24 cellular contexts compared by ENCODE assay signal in the genomic region with DNA sequence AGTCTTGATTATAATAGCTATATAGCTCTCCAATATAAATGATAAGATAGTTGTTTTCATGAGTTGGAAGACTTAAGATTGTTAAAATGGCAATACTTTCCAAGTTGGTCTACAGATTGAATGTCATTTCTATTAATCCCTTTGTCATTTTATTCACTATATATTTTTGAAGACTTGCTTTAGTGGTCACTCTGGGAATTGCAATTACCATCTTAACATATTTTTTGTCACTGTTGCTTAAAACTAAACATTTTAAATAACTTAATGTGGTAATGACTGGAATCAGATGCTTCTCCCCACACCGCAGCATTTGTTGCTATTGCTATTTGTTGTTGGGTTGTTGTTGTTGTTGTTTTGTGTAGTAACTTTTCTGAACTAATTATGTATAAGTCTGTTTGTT.
DNase-seq lines count a peak whose midpoint lies in the region; ATAC-seq, FAIRE-seq and TF ChIP-seq lines count a peak whose summit lies in the region.
"Had no signal": no experiment of that assay in that cellular context is flagged by ENCODE, and none has a peak within 500 bp of the region (broad histone marks: within the 10 kb centered on the region; RNA-seq: fewer than 3 reads in every experiment).

No MANE protein-coding gene starts in this region.

- H3K27ac Mint-ChIP-seq in HFFc6 (no peak overlapping the region), astrocyte (ENCODE audit: unreplicated experiment) (peak overlapping the region; percentile 66), mesothelial cell of epicardium (no peak overlapping the region)
- H3K27ac Mint-ChIP-seq: activated CD4-positive, alpha-beta T cell treated with anti-CD3 and anti-CD28 coated beads for 36 hours; activated naive CD4-positive, alpha-beta T cell treated with anti-CD3 and anti-CD28 coated beads, Interleukin-2, amount 10 ng/mL, durations not matched to agents 7 days and 5 days; activated T-cell treated with anti-CD3 and anti-CD28 coated beads, Interleukin-2, amount 50 U/mL, for 72 hours; CD4-positive, alpha-beta memory T cell; naive B cell had no signal

- no peak for ATAC-seq in HG03108 (IDR thresholded peaks at IDR 0.05; ENCODE audit: unreplicated experiment)
- ATAC-seq: activated CD4-positive, alpha-beta T cell treated with anti-CD3 and anti-CD28 coated beads for 36 hours; activated T-cell treated with anti-CD3 and anti-CD28 coated beads, Interleukin-2, amount 50 U/mL, for 72 hours; esophagus mucosa; right cardiac atrium had no signal

- no peaks in the 10 kb centered on the region for H3K79me2 ChIP-seq in astrocyte (ENCODE audit: insufficient read depth, low read length)

- intact Hi-C loops in posterior cingulate gyrus (cut with DNase I): no loop called here

- FAIRE-seq in astrocyte (lab: Jason Lieb, UNC): no peak

- no peaks in the 10 kb centered on the region for H3K4me1 ChIP-seq in astrocyte (ENCODE audit: insufficient read depth, low read length)
- H3K4me1 ChIP-seq: HAP-1, upper lobe of left lung had no signal

- H3K4me3 ChIP-seq in AG04450 (ENCODE audit: low read depth, low read length) (no peak overlapping the region), astrocyte (ENCODE audit: insufficient read depth, low read depth, low read length) (no peak overlapping the region)
- H3K4me3 ChIP-seq: HAP-1, upper lobe of left lung had no signal

- no peak overlapping the region for H3K27ac ChIP-seq in AG04450 (ENCODE audit: low read depth, low read length)
- no peak overlapping the region for H3K27ac ChIP-seq in astrocyte (ENCODE audit: low read depth, low read length)
- H3K27ac ChIP-seq: upper lobe of left lung had no signal

- peaks cover 39% of the 10 kb centered on the region for H3K9me3 Mint-ChIP-seq in HFFc6
- no peaks in the 10 kb centered on the region for H3K9me3 Mint-ChIP-seq in astrocyte (ENCODE audit: unreplicated experiment)
- peaks cover 61% of the 10 kb centered on the region for H3K9me3 Mint-ChIP-seq in mesothelial cell of epicardium

- H3K36me3 Mint-ChIP-seq in HFFc6 (ENCODE audit: low read depth): no peaks in the 10 kb centered on the region
- H3K36me3 Mint-ChIP-seq in astrocyte (ENCODE audit: low read depth, unreplicated experiment): no peaks in the 10 kb centered on the region
- H3K36me3 Mint-ChIP-seq in mesothelial cell of epicardium: no peaks in the 10 kb centered on the region
- H3K36me3 Mint-ChIP-seq: activated naive CD4-positive, alpha-beta T cell treated with anti-CD3 and anti-CD28 coated beads, Interleukin-2, amount 10 ng/mL, durations not matched to agents 7 days and 5 days; CD4-positive, alpha-beta memory T cell had no signal

- POLR2A ChIA-PET in AG04450 (lab: Yijun Ruan, JAX): no interaction called here

- no peak overlapping the region for H3K9ac ChIP-seq in astrocyte (ENCODE audit: low read length)

- H3K4me1 Mint-ChIP-seq in HFFc6 (ENCODE audit: low read depth) (no peaks in the 10 kb centered on the region), astrocyte (ENCODE audit: low read depth, unreplicated experiment) (peaks cover 2% of the 10 kb centered on the region), mesothelial cell of epicardium (no peaks in the 10 kb centered on the region)
- H3K4me1 Mint-ChIP-seq: activated CD4-positive, alpha-beta T cell treated with anti-CD3 and anti-CD28 coated beads for 36 hours; activated naive CD4-positive, alpha-beta T cell treated with anti-CD3 and anti-CD28 coated beads, Interleukin-2, amount 10 ng/mL, durations not matched to agents 7 days and 5 days; CD4-positive, alpha-beta memory T cell; central memory CD8-positive, alpha-beta T cell had no signal

- TF ChIP-seq CTCF in AG04450 (IDR thresholded peaks at IDR 0.05; ENCODE audit: low read depth, low read length): peak; percentile 30
- peak; percentile 64 for TF ChIP-seq CTCF in HFFc6 (IDR thresholded peaks at IDR 0.05)
- no peak for TF ChIP-seq CTCF in astrocyte (IDR thresholded peaks at IDR 0.05; ENCODE audit: insufficient read depth, low read depth, low read length)
- TF ChIP-seq CTCF in mesothelial cell of epicardium (IDR thresholded peaks at IDR 0.05; ENCODE audit: unreplicated experiment): peak; percentile 64

- H3K4me3 Mint-ChIP-seq in HFFc6 (no peak overlapping the region), astrocyte (ENCODE audit: unreplicated experiment) (no peak overlapping the region), mesothelial cell of epicardium (no peak overlapping the region)
- H3K4me3 Mint-ChIP-seq: activated CD4-positive, alpha-beta T cell treated with anti-CD3 and anti-CD28 coated beads for 36 hours; activated naive CD4-positive, alpha-beta T cell treated with anti-CD3 and anti-CD28 coated beads, Interleukin-2, amount 10 ng/mL, durations not matched to agents 7 days and 5 days; activated T-cell treated with anti-CD3 and anti-CD28 coated beads, Interleukin-2, amount 50 U/mL, for 72 hours; CD4-positive, alpha-beta memory T cell; central memory CD8-positive, alpha-beta T cell; naive B cell had no signal

- H3K9me3 ChIP-seq in AG04450 (ENCODE audit: control insufficient read depth, insufficient read depth, low read length) (peaks cover 3% of the 10 kb centered on the region; the same call in 1 of the 2 replicates), astrocyte (ENCODE audit: insufficient read depth, low read depth, low read length) (no peaks in the 10 kb centered on the region)
- H3K9me3 ChIP-seq: HAP-1, upper lobe of left lung had no signal

- H2AFZ ChIP-seq in astrocyte (ENCODE audit: low read depth, low read length): peak overlapping the region; percentile 12

- H3K36me3 ChIP-seq in astrocyte (ENCODE audit: insufficient read depth, low read length): no peaks in the 10 kb centered on the region
- H3K36me3 ChIP-seq: HAP-1, upper lobe of left lung had no signal

- no peak for DNase-seq in AG04450 (ENCODE audit: low read depth, low spot score)
- no peak for DNase-seq in HFFc6
- no peak for DNase-seq in astrocyte (ENCODE audit: low read depth)
- DNase-seq in mesothelial cell of epicardium (ENCODE audit: low spot score in 2 of 2, unreplicated experiment in 2 of 2): no peak
- DNase-seq in CD1c-positive myeloid dendritic cell (ENCODE audit: extremely low spot score): no peak
- no peak for DNase-seq in posterior cingulate gyrus
- DNase-seq in middle frontal gyrus (ENCODE audit: extremely low spot score, low spot score): no peak
- DNase-seq: activated CD4-positive, alpha-beta T cell treated with anti-CD3 and anti-CD28 coated beads for 36 hours; activated naive CD4-positive, alpha-beta T cell treated with anti-CD3 and anti-CD28 coated beads, Interleukin-2, amount 10 ng/mL, durations not matched to agents 7 days and 5 days; activated T-cell treated with anti-CD3 and anti-CD28 coated beads, Interleukin-2, amount 50 U/mL, for 72 hours; anterior cingulate cortex; CD4-positive, alpha-beta memory T cell; DMS 273 treated with DMSO at 0.1 percent for 48 hours; naive B cell; NCI-H1694 treated with DMSO at 0.1 percent for 48 hours; NCI-H2171 treated with DMSO at 0.1 percent for 48 hours; NCI-H69; right cardiac atrium; Right ventricle myocardium superior; upper lobe of left lung had no signal

- no peaks in the 10 kb centered on the region for H4K20me1 ChIP-seq in astrocyte (ENCODE audit: insufficient read depth, low read length)

- no peaks in the 10 kb centered on the region for H3K27me3 Mint-ChIP-seq in HFFc6 (ENCODE audit: insufficient read depth)
- no peaks in the 10 kb centered on the region for H3K27me3 Mint-ChIP-seq in astrocyte (ENCODE audit: low read depth, unreplicated experiment)
- H3K27me3 Mint-ChIP-seq in mesothelial cell of epicardium (ENCODE audit: low read depth): no peaks in the 10 kb centered on the region
- H3K27me3 Mint-ChIP-seq: activated CD4-positive, alpha-beta T cell treated with anti-CD3 and anti-CD28 coated beads for 36 hours; activated naive CD4-positive, alpha-beta T cell treated with anti-CD3 and anti-CD28 coated beads, Interleukin-2, amount 10 ng/mL, durations not matched to agents 7 days and 5 days; CD4-positive, alpha-beta memory T cell; central memory CD8-positive, alpha-beta T cell; naive B cell had no signal

- CTCF ChIA-PET in AG04450 (lab: Charles Lee): interaction anchor here (1.0 to 1.7 kb wide), 4 partner anchors 10 to 31 kb away, joined by 3 to 6 read pairs (median 4); no protein-coding TSS in a partner anchor

- H3K27me3 ChIP-seq in AG04450 (ENCODE audit: control insufficient read depth, insufficient read depth, low read length) (no peaks in the 10 kb centered on the region), astrocyte (ENCODE audit: insufficient read depth, low read length) (no peaks in the 10 kb centered on the region)
- H3K27me3 ChIP-seq: upper lobe of left lung had no signal

- no peak overlapping the region for H3K4me2 ChIP-seq in astrocyte (ENCODE audit: low read length)
